In the genomic region with DNA sequence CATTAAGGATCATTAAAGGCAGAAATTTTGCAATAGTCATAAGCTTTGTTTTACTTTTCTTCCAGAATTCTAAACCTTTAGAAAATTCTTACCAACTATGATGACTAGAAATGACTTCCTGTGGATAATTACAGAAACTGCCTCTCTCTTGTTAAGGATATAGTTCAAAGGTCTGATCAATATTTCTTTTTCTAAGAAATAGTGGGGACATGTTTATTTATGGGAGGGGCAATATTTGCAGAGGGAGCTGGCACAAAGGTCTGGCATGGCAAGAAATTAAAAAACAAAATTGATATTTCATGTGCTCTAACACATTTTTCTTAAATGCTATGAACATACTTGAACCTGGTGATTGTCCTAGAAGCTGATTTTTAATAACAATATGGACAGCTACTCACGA, we compare ENCODE assay signal across 24 cellular contexts.
"Had no signal": no experiment of that assay in that cellular context is flagged by ENCODE, and none has a peak within 500 bp of the region (broad histone marks: within the 10 kb centered on the region; RNA-seq: fewer than 3 reads in every experiment).

No MANE protein-coding gene starts in this region.

- H3K4me1 ChIP-seq: esophagus muscularis mucosa, foreskin keratinocyte, gastroesophageal sphincter, heart left ventricle, left ventricle myocardium inferior, lower lobe of right lung had no signal

- FAIRE-seq: endothelial cell of umbilical vein had no signal

- H3K9me3 ChIP-seq: esophagus muscularis mucosa, gastroesophageal sphincter, heart left ventricle, left ventricle myocardium inferior, lower lobe of right lung had no signal

- H3K36me3 ChIP-seq: esophagus muscularis mucosa, gastroesophageal sphincter, heart left ventricle, left ventricle myocardium inferior, lower lobe of right lung had no signal

- H3K27me3 ChIP-seq: dorsolateral prefrontal cortex, esophagus muscularis mucosa, foreskin keratinocyte, gastroesophageal sphincter, heart left ventricle, hepatocyte had no signal

- DNase-seq: dermis blood vessel endothelial cell; dorsolateral prefrontal cortex; effector CD4-positive, alpha-beta T cell; effector memory CD4-positive, alpha-beta T cell; foreskin keratinocyte; heart left ventricle; hypothalamus; immature natural killer cell; islet precursor cell; kidney; kidney glomerular epithelial cell; left colon; left ventricle myocardium inferior; lower lobe of right lung; mesenchymal stem cell; mucosa of descending colon; naive B cell; naive thymus-derived CD8-positive, alpha-beta T cell had no signal

- ATAC-seq: foreskin keratinocyte; gastroesophageal sphincter; heart left ventricle; left colon; left lobe of liver; lower lobe of right lung; mucosa of descending colon; naive thymus-derived CD8-positive, alpha-beta T cell had no signal

- H3K79me2 ChIP-seq: hepatocyte had no signal

- H3K27ac ChIP-seq: coronary artery, dorsolateral prefrontal cortex, esophagus muscularis mucosa, foreskin keratinocyte, gastroesophageal sphincter, heart left ventricle, hepatocyte, left ventricle myocardium inferior, lower lobe of right lung had no signal

- H2AFZ ChIP-seq: hepatocyte had no signal

- H3K4me2 ChIP-seq: hepatocyte had no signal

- H3K4me3 ChIP-seq: coronary artery, dorsolateral prefrontal cortex, esophagus muscularis mucosa, gastroesophageal sphincter, heart left ventricle, hepatocyte, left ventricle myocardium inferior, lower lobe of right lung, mucosa of descending colon had no signal
